In the genomic region with DNA sequence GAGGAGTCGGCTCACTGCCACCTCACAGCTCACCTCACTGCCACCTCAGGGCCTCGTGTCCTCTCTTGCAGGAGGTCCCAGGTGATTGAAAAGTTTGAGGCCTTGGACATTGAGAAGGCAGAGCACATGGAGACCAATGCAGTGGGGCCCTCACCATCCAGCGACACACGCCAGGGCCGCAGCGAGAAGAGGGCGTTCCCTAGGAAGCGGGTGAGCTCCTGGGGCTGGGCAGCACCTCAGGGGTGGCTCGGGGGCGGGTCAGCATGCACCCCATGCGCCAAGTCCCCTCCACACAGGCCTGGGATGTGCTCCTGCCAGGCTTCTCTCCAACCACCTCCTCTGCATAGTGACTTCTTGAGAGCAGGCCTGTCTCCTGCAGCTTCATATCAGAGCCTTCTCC, we compare ENCODE assay signal across 20 cellular contexts.
DNase-seq lines count a peak whose midpoint lies in the region; ATAC-seq and TF ChIP-seq lines count a peak whose summit lies in the region.
"Had no signal": no experiment of that assay in that cellular context is flagged by ENCODE, and none has a peak within 500 bp of the region (broad histone marks: within the 10 kb centered on the region; RNA-seq: fewer than 3 reads in every experiment).

No MANE protein-coding gene starts in this region.

- H3K4me1 ChIP-seq in breast epithelium = peaks cover 0 to 12% of the 10 kb centered on the region in 2 donors
- H3K4me1 ChIP-seq in NT2/D1 (ENCODE audit: insufficient read depth, insufficient read length) = peaks cover 19% of the 10 kb centered on the region
- peaks cover 0 to 21% (median 7%) of the 10 kb centered on the region in 4 donors for H3K4me1 ChIP-seq in stomach

- ATAC-seq in stimulated activated effector memory CD8-positive, alpha-beta T cell treated with anti-CD3 and anti-CD28 coated beads, Interleukin-12 subunit alpha, Interleukin-12 subunit beta, amount 100 ng/mL, for 72 hours = no peak
- ATAC-seq: PC-3 had no signal

- CTCF ChIA-PET in MCF 10A (lab: Yijun Ruan, JAX) = interaction anchor here (0.9 to 1.0 kb wide), 2 partner anchors 10 to 78 kb away, joined by 4 read pairs; no protein-coding TSS in a partner anchor
- CTCF ChIA-PET in activated CD4-positive, alpha-beta memory T cell treated with anti-CD3 and anti-CD28 coated beads, Interleukin-2, amount 10 ng/mL, durations not matched to agents 7 days and 5 days (lab: Charles Lee) = interaction anchor here (0.5 to 2.2 kb wide), 29 partner anchors 9 to 169 kb away, joined by 3 to 10 read pairs (median 4); partner anchors contain the start of gene PLD6

- no peak for DNase-seq in MCF 10A (ENCODE audit: unreplicated experiment)
- DNase-seq in breast epithelium (ENCODE audit: low spot score in 2 of 2) = no peak
- no peak for DNase-seq in NT2/D1 (ENCODE audit: low read depth, low spot score)
- DNase-seq in stimulated activated effector memory CD8-positive, alpha-beta T cell treated with anti-CD3 and anti-CD28 coated beads, Interleukin-12 subunit alpha, Interleukin-12 subunit beta, amount 100 ng/mL, for 72 hours (ENCODE audit: low spot score in 2 of 2) = no peak
- DNase-seq in activated CD4-positive, alpha-beta memory T cell treated with anti-CD3 and anti-CD28 coated beads, Interleukin-2, amount 10 ng/mL, durations not matched to agents 7 days and 5 days = no peak
- no peak for DNase-seq in mesenteric fat pad (ENCODE audit: low spot score)
- no peak for DNase-seq in stomach
- DNase-seq: DMS 273 treated with DMSO at 0.1 percent for 48 hours, GDM1, NCI-H1417, NCI-H2029, NCI-H2171 treated with DMSO at 0.1 percent for 48 hours, NCI-H446 treated with DMSO at 0.1 percent for 48 hours, NCI-H774, PC-3 had no signal

- H3K9me3 ChIP-seq in breast epithelium = no peaks in the 10 kb centered on the region
- no peaks in the 10 kb centered on the region for H3K9me3 ChIP-seq in NT2/D1 (ENCODE audit: insufficient read depth, low read length)
- H3K9me3 ChIP-seq in stomach = no peaks in the 10 kb centered on the region
- H3K9me3 ChIP-seq: A549 had no signal

- H3K36me3 ChIP-seq in breast epithelium (no peaks in the 10 kb centered on the region), NT2/D1 (ENCODE audit: insufficient read depth, insufficient read length, low read length) (peaks cover 90% of the 10 kb centered on the region), stomach (peaks cover 89 to 100% (median 100%) of the 10 kb centered on the region in 4 donors)

- H3K9me3 Mint-ChIP-seq in MCF 10A (ENCODE audit: unreplicated experiment) = no peaks in the 10 kb centered on the region
- no peaks in the 10 kb centered on the region for H3K9me3 Mint-ChIP-seq in stimulated activated effector memory CD8-positive, alpha-beta T cell treated with anti-CD3 and anti-CD28 coated beads, Interleukin-12 subunit alpha, Interleukin-12 subunit beta, amount 100 ng/mL, for 72 hours
- no peaks in the 10 kb centered on the region for H3K9me3 Mint-ChIP-seq in activated CD4-positive, alpha-beta memory T cell treated with anti-CD3 and anti-CD28 coated beads, Interleukin-2, amount 10 ng/mL, durations not matched to agents 7 days and 5 days
- H3K9me3 Mint-ChIP-seq: GM23338 had no signal

- H3K27me3 ChIP-seq in breast epithelium (no peaks in the 10 kb centered on the region), NT2/D1 (ENCODE audit: insufficient read depth, insufficient read length) (no peaks in the 10 kb centered on the region), stomach (no peaks in the 10 kb centered on the region)

- 83 to 90% (median 88%) methylated on average over 10 to 11 of the region's 11 CpGs for WGBS in stomach, 5 donors

- peak overlapping the region; percentile 56 for H3K9ac ChIP-seq in NT2/D1 (ENCODE audit: insufficient read length, low read depth)

- intact Hi-C loops in MCF 10A (cut with micrococcal nuclease) = no loop called here
- intact Hi-C loops in breast epithelium (cut with DNase I; ENCODE audit: low total_unique reads) = no loop called here
- intact Hi-C loops in stomach (cut with DNase I; ENCODE audit: low total_unique reads) = loop anchor here (10.0 kb wide), 1 partner anchor 138 kb away; no protein-coding TSS in a partner anchor

- BruUV-seq in MCF 10A (replicated peaks; lab: Mats Ljungman, UMichigan) = no TSS peak

- peak overlapping the region; percentile 65 for H3K27ac Mint-ChIP-seq in MCF 10A (ENCODE audit: low read depth, unreplicated experiment)
- H3K27ac Mint-ChIP-seq in stimulated activated effector memory CD8-positive, alpha-beta T cell treated with anti-CD3 and anti-CD28 coated beads, Interleukin-12 subunit alpha, Interleukin-12 subunit beta, amount 100 ng/mL, for 72 hours = peak overlapping the region; percentile 88
- H3K27ac Mint-ChIP-seq in activated CD4-positive, alpha-beta memory T cell treated with anti-CD3 and anti-CD28 coated beads, Interleukin-2, amount 10 ng/mL, durations not matched to agents 7 days and 5 days = no peak overlapping the region

- no peak overlapping the region for H3K4me3 Mint-ChIP-seq in MCF 10A (ENCODE audit: unreplicated experiment)
- H3K4me3 Mint-ChIP-seq in stimulated activated effector memory CD8-positive, alpha-beta T cell treated with anti-CD3 and anti-CD28 coated beads, Interleukin-12 subunit alpha, Interleukin-12 subunit beta, amount 100 ng/mL, for 72 hours = no peak overlapping the region
- H3K4me3 Mint-ChIP-seq in activated CD4-positive, alpha-beta memory T cell treated with anti-CD3 and anti-CD28 coated beads, Interleukin-2, amount 10 ng/mL, durations not matched to agents 7 days and 5 days = no peak overlapping the region
- H3K4me3 Mint-ChIP-seq: GM23338 had no signal

- TF ChIP-seq CTCF in MCF 10A (IDR thresholded peaks at IDR 0.05; ENCODE audit: unreplicated experiment) = no peak
- no peak for TF ChIP-seq CTCF in breast epithelium (IDR thresholded peaks at IDR 0.05)
- TF ChIP-seq CTCF in stomach (IDR thresholded peaks at IDR 0.05) = no peak

- peaks cover 69% of the 10 kb centered on the region for H3K36me3 Mint-ChIP-seq in MCF 10A (ENCODE audit: insufficient read depth, unreplicated experiment)
- peaks cover 66% of the 10 kb centered on the region for H3K36me3 Mint-ChIP-seq in stimulated activated effector memory CD8-positive, alpha-beta T cell treated with anti-CD3 and anti-CD28 coated beads, Interleukin-12 subunit alpha, Interleukin-12 subunit beta, amount 100 ng/mL, for 72 hours
- H3K36me3 Mint-ChIP-seq in activated CD4-positive, alpha-beta memory T cell treated with anti-CD3 and anti-CD28 coated beads, Interleukin-2, amount 10 ng/mL, durations not matched to agents 7 days and 5 days (ENCODE audit: low read depth) = peaks cover 38% of the 10 kb centered on the region

- no peaks in the 10 kb centered on the region for H3K27me3 Mint-ChIP-seq in MCF 10A (ENCODE audit: insufficient read depth, unreplicated experiment)
- no peaks in the 10 kb centered on the region for H3K27me3 Mint-ChIP-seq in activated CD4-positive, alpha-beta memory T cell treated with anti-CD3 and anti-CD28 coated beads, Interleukin-2, amount 10 ng/mL, durations not matched to agents 7 days and 5 days

- H3K4me3 ChIP-seq in breast epithelium (no peak overlapping the region), NT2/D1 (ENCODE audit: insufficient read length, low read depth) (no peak overlapping the region), stomach (no peak overlapping the region)
- H3K4me3 ChIP-seq: A549, GM23338, K562 had no signal

- peak overlapping the region in 1 of 2 donors; percentile 34 for H3K27ac ChIP-seq in breast epithelium
- H3K27ac ChIP-seq in cingulate gyrus (ENCODE audit: low read depth, low read length) = peak overlapping the region; percentile 30
- H3K27ac ChIP-seq in stomach = no peak overlapping the region
- H3K27ac ChIP-seq: C4-2B had no signal

- no peak for TF ChIP-seq POLR2A in breast epithelium (IDR thresholded peaks at IDR 0.05)
- no peak for TF ChIP-seq POLR2A in stomach (IDR thresholded peaks at IDR 0.05)

- POLR2A ChIA-PET in MCF 10A (lab: Yijun Ruan, JAX) = no interaction called here
- POLR2A ChIA-PET in activated CD4-positive, alpha-beta memory T cell treated with anti-CD3 and anti-CD28 coated beads, Interleukin-2, amount 10 ng/mL, durations not matched to agents 7 days and 5 days (lab: Charles Lee) = interaction anchor here (0.6 to 2.9 kb wide), 4 partner anchors 10 to 170 kb away, joined by 3 to 10 read pairs (median 4); no protein-coding TSS in a partner anchor

- no peak for TF ChIP-seq EP300 in stomach (IDR thresholded peaks at IDR 0.05)

- H3K4me1 Mint-ChIP-seq in MCF 10A (ENCODE audit: insufficient read depth, unreplicated experiment) = no peaks in the 10 kb centered on the region
- peaks cover 44% of the 10 kb centered on the region for H3K4me1 Mint-ChIP-seq in stimulated activated effector memory CD8-positive, alpha-beta T cell treated with anti-CD3 and anti-CD28 coated beads, Interleukin-12 subunit alpha, Interleukin-12 subunit beta, amount 100 ng/mL, for 72 hours
- peaks cover 7% of the 10 kb centered on the region for H3K4me1 Mint-ChIP-seq in activated CD4-positive, alpha-beta memory T cell treated with anti-CD3 and anti-CD28 coated beads, Interleukin-2, amount 10 ng/mL, durations not matched to agents 7 days and 5 days
